In genomic region chrX:108772549-108772948, GRCh38 we compare ENCODE assay signal across 30 cellular contexts. TPM values are rescaled to one million over a fixed set of nuclear protein-coding genes. Genes with fewer than 3 reads are reported as not detected.
DNase-seq lines count a peak whose midpoint lies in the region; ATAC-seq, FAIRE-seq and TF ChIP-seq lines count a peak whose summit lies in the region.
"Had no signal": no experiment of that assay in that cellular context is flagged by ENCODE, and none has a peak within 500 bp of the region (broad histone marks: within the 10 kb centered on the region; RNA-seq: fewer than 3 reads in every experiment).

No MANE protein-coding gene starts in this region.

- H3K27ac ChIP-seq in A549 = no peak overlapping the region
- H3K27ac ChIP-seq: 22Rv1, BLaER1 had no signal

- FAIRE-seq in A549 (lab: Jason Lieb, UNC) = peak; percentile 90
- FAIRE-seq: GM12878, GM12892, GM18507 had no signal

- H3K9me3 ChIP-seq in A549 = no peaks in the 10 kb centered on the region
- H3K9me3 ChIP-seq: BE2C had no signal

- no peaks in the 10 kb centered on the region for H3K4me1 Mint-ChIP-seq in activated CD4-positive, alpha-beta T cell treated with anti-CD3 and anti-CD28 coated beads for 36 hours
- H3K4me1 Mint-ChIP-seq in activated CD4-positive, alpha-beta T cell treated with anti-CD3 and anti-CD28 coated beads, Interleukin-2, amount 10 ng/mL, durations not matched to agents 7 days and 5 days = no peaks in the 10 kb centered on the region
- H3K4me1 Mint-ChIP-seq in activated naive CD4-positive, alpha-beta T cell treated with anti-CD3 and anti-CD28 coated beads for 36 hours (ENCODE audit: low read depth) = no peaks in the 10 kb centered on the region
- H3K4me1 Mint-ChIP-seq in MCF 10A (ENCODE audit: insufficient read depth, unreplicated experiment) = no peaks in the 10 kb centered on the region
- H3K4me1 Mint-ChIP-seq: CD14-positive monocyte; CD4-positive, alpha-beta memory T cell; CD4-positive, CD25-positive, alpha-beta regulatory T cell; CD8-positive, alpha-beta memory T cell had no signal

- no TSS peak for BruUV-seq in MCF 10A (replicated peaks; lab: Mats Ljungman, UMichigan)

- DNase-seq in activated CD4-positive, alpha-beta T cell treated with anti-CD3 and anti-CD28 coated beads for 36 hours = no peak
- no peak for DNase-seq in activated CD4-positive, alpha-beta T cell treated with anti-CD3 and anti-CD28 coated beads, Interleukin-2, amount 10 ng/mL, durations not matched to agents 7 days and 5 days
- peak; percentile 3 for DNase-seq in activated naive CD4-positive, alpha-beta T cell treated with anti-CD3 and anti-CD28 coated beads for 36 hours
- no peak for DNase-seq in activated naive CD4-positive, alpha-beta T cell treated with anti-CD3 and anti-CD28 coated beads, Interleukin-2, amount 50 U/mL, for 16 hours
- no peak for DNase-seq in A549 (ENCODE audit: low read depth in 1 of 2, low spot score in 1 of 2)
- DNase-seq in MCF 10A (ENCODE audit: unreplicated experiment) = no peak
- DNase-seq: ACHN; BE2C; C1 segment of cervical spinal cord; CD4-positive, alpha-beta memory T cell; CD4-positive, CD25-positive, alpha-beta regulatory T cell; CD8-positive, alpha-beta memory T cell; COR-L47; DMS 273 treated with DMSO at 0.1 percent for 48 hours; DMS153; DMS53; DMS79; DND-41; EL; GDM1 had no signal

- no peak overlapping the region for H3K4me2 ChIP-seq in A549
- H3K4me2 ChIP-seq: BLaER1 had no signal

- H3K9me3 Mint-ChIP-seq in activated CD4-positive, alpha-beta T cell treated with anti-CD3 and anti-CD28 coated beads for 36 hours (ENCODE audit: low read depth) = no peaks in the 10 kb centered on the region
- peaks cover 3% of the 10 kb centered on the region for H3K9me3 Mint-ChIP-seq in activated CD4-positive, alpha-beta T cell treated with anti-CD3 and anti-CD28 coated beads, Interleukin-2, amount 10 ng/mL, durations not matched to agents 7 days and 5 days
- no peaks in the 10 kb centered on the region for H3K9me3 Mint-ChIP-seq in activated naive CD4-positive, alpha-beta T cell treated with anti-CD3 and anti-CD28 coated beads for 36 hours
- H3K9me3 Mint-ChIP-seq in MCF 10A (ENCODE audit: unreplicated experiment) = peaks cover 8% of the 10 kb centered on the region

- POLR2A ChIA-PET in activated CD4-positive, alpha-beta T cell treated with anti-CD3 and anti-CD28 coated beads for 36 hours (lab: Charles Lee) = no interaction called here
- POLR2A ChIA-PET in activated CD4-positive, alpha-beta T cell treated with anti-CD3 and anti-CD28 coated beads, Interleukin-2, amount 10 ng/mL, durations not matched to agents 7 days and 5 days (lab: Charles Lee) = no interaction called here
- POLR2A ChIA-PET in A549 (lab: Yijun Ruan, JAX) = no interaction called here
- POLR2A ChIA-PET in MCF 10A (lab: Yijun Ruan, JAX) = no interaction called here

- intact Hi-C loops in activated CD4-positive, alpha-beta T cell treated with anti-CD3 and anti-CD28 coated beads for 36 hours (cut with DNase I, micrococcal nuclease) = no loop called here
- intact Hi-C loops in activated naive CD4-positive, alpha-beta T cell treated with anti-CD3 and anti-CD28 coated beads for 36 hours (cut with micrococcal nuclease) = no loop called here
- intact Hi-C loops in MCF 10A (cut with micrococcal nuclease) = no loop called here

- TF ChIP-seq POLR2A in A549 (IDR thresholded peaks at IDR 0.05; ENCODE audit: low read length) = no peak

- CTCF ChIA-PET in activated CD4-positive, alpha-beta T cell treated with anti-CD3 and anti-CD28 coated beads for 36 hours (lab: Charles Lee) = no interaction called here
- CTCF ChIA-PET in activated CD4-positive, alpha-beta T cell treated with anti-CD3 and anti-CD28 coated beads, Interleukin-2, amount 10 ng/mL, durations not matched to agents 7 days and 5 days (lab: Charles Lee) = no interaction called here
- CTCF ChIA-PET in activated naive CD4-positive, alpha-beta T cell treated with anti-CD3 and anti-CD28 coated beads for 36 hours (lab: Charles Lee) = no interaction called here
- CTCF ChIA-PET in A549 (lab: Yijun Ruan, JAX) (no interaction called here), MCF 10A (lab: Yijun Ruan, JAX) (no interaction called here)

- H3K4me3 Mint-ChIP-seq in activated CD4-positive, alpha-beta T cell treated with anti-CD3 and anti-CD28 coated beads for 36 hours = no peak overlapping the region
- H3K4me3 Mint-ChIP-seq in activated CD4-positive, alpha-beta T cell treated with anti-CD3 and anti-CD28 coated beads, Interleukin-2, amount 10 ng/mL, durations not matched to agents 7 days and 5 days = no peak overlapping the region
- H3K4me3 Mint-ChIP-seq in activated naive CD4-positive, alpha-beta T cell treated with anti-CD3 and anti-CD28 coated beads for 36 hours = no peak overlapping the region
- H3K4me3 Mint-ChIP-seq in MCF 10A (ENCODE audit: unreplicated experiment) = no peak overlapping the region
- H3K4me3 Mint-ChIP-seq: CD14-positive monocyte; CD4-positive, alpha-beta memory T cell; CD4-positive, CD25-positive, alpha-beta regulatory T cell; CD8-positive, alpha-beta memory T cell had no signal

- no peak for TF ChIP-seq CTCF in A549 (IDR thresholded peaks at IDR 0.05)
- no peak for TF ChIP-seq CTCF in MCF 10A (IDR thresholded peaks at IDR 0.05; ENCODE audit: unreplicated experiment)

- peak; percentile 12 for ATAC-seq in activated CD4-positive, alpha-beta T cell treated with anti-CD3 and anti-CD28 coated beads for 36 hours
- ATAC-seq in A549 = no peak
- ATAC-seq: GM12878 had no signal

- H3K27ac Mint-ChIP-seq in activated CD4-positive, alpha-beta T cell treated with anti-CD3 and anti-CD28 coated beads for 36 hours = no peak overlapping the region
- no peak overlapping the region for H3K27ac Mint-ChIP-seq in activated CD4-positive, alpha-beta T cell treated with anti-CD3 and anti-CD28 coated beads, Interleukin-2, amount 10 ng/mL, durations not matched to agents 7 days and 5 days
- H3K27ac Mint-ChIP-seq in activated naive CD4-positive, alpha-beta T cell treated with anti-CD3 and anti-CD28 coated beads for 36 hours = no peak overlapping the region
- H3K27ac Mint-ChIP-seq in MCF 10A (ENCODE audit: low read depth, unreplicated experiment) = no peak overlapping the region
- H3K27ac Mint-ChIP-seq: CD14-positive monocyte; CD4-positive, CD25-positive, alpha-beta regulatory T cell; CD8-positive, alpha-beta memory T cell had no signal

- H3K4me3 ChIP-seq in A549 = no peak overlapping the region
- H3K4me3 ChIP-seq: BLaER1, GM12878 had no signal

- no peaks in the 10 kb centered on the region for H3K36me3 Mint-ChIP-seq in activated CD4-positive, alpha-beta T cell treated with anti-CD3 and anti-CD28 coated beads for 36 hours (ENCODE audit: low read depth)
- H3K36me3 Mint-ChIP-seq in activated CD4-positive, alpha-beta T cell treated with anti-CD3 and anti-CD28 coated beads, Interleukin-2, amount 10 ng/mL, durations not matched to agents 7 days and 5 days (ENCODE audit: low read depth) = no peaks in the 10 kb centered on the region
- no peaks in the 10 kb centered on the region for H3K36me3 Mint-ChIP-seq in activated naive CD4-positive, alpha-beta T cell treated with anti-CD3 and anti-CD28 coated beads for 36 hours (ENCODE audit: low read depth)
- H3K36me3 Mint-ChIP-seq in MCF 10A (ENCODE audit: insufficient read depth, unreplicated experiment) = no peaks in the 10 kb centered on the region
- H3K36me3 Mint-ChIP-seq: CD14-positive monocyte; CD4-positive, alpha-beta memory T cell; CD4-positive, CD25-positive, alpha-beta regulatory T cell; CD8-positive, alpha-beta memory T cell had no signal

- TF ChIP-seq RAD21 in A549 (conservative IDR thresholded peaks at IDR 0.05 in 1 of 2, IDR thresholded peaks at IDR 0.05 in 1 of 2) = no peak

- no peaks in the 10 kb centered on the region for H3K4me1 ChIP-seq in A549
- H3K4me1 ChIP-seq: BE2C, BLaER1 had no signal

- H3K27me3 Mint-ChIP-seq in activated CD4-positive, alpha-beta T cell treated with anti-CD3 and anti-CD28 coated beads for 36 hours = no peaks in the 10 kb centered on the region
- no peaks in the 10 kb centered on the region for H3K27me3 Mint-ChIP-seq in activated CD4-positive, alpha-beta T cell treated with anti-CD3 and anti-CD28 coated beads, Interleukin-2, amount 10 ng/mL, durations not matched to agents 7 days and 5 days
- H3K27me3 Mint-ChIP-seq in activated naive CD4-positive, alpha-beta T cell treated with anti-CD3 and anti-CD28 coated beads for 36 hours (ENCODE audit: low read depth) = no peaks in the 10 kb centered on the region
- peaks cover 32% of the 10 kb centered on the region for H3K27me3 Mint-ChIP-seq in MCF 10A (ENCODE audit: insufficient read depth, unreplicated experiment)
- H3K27me3 Mint-ChIP-seq: CD4-positive, alpha-beta memory T cell; CD4-positive, CD25-positive, alpha-beta regulatory T cell had no signal

- TF ChIP-seq EP300 in A549 (IDR thresholded peaks at IDR 0.05) = no peak

TF ChIP-seq in A549, 52 proteins besides CTCF, POLR2A, EP300 and RAD21 (continues in another document):
- no peak for TF ChIP-seq SMC3 (IDR thresholded peaks at IDR 0.05)

RNA-seq across cellular contexts. Expression of gene IRS4, which starts 36.2 kb away (rescaled TPM):
- total RNA-seq in activated CD4-positive, alpha-beta T cell treated with anti-CD3 and anti-CD28 coated beads for 36 hours = not detected
- total RNA-seq in activated CD4-positive, alpha-beta T cell treated with anti-CD3 and anti-CD28 coated beads, Interleukin-2, amount 10 ng/mL, durations not matched to agents 7 days and 5 days = not detected
- total RNA-seq in activated naive CD4-positive, alpha-beta T cell treated with anti-CD3 and anti-CD28 coated beads for 36 hours = not detected
- not detected in 2 replicates for polyA plus RNA-seq in A549 (2011; rRNA removed)
- polyA plus RNA-seq in A549 (2012; cell fraction: cytosol; rRNA removed) = not detected in 2 replicates
- not detected in 2 replicates for polyA plus RNA-seq in A549 (2012; cell fraction: nucleus; rRNA removed)
- not detected in 3 replicates for polyA plus RNA-seq in A549 (2017; fragmentation: RNase III; extraction: RNeasy Plus Mini Kit Qiagen cat#74134 plus additional on column Dnase treatment)
- not detected in 2 replicates for polyA minus RNA-seq in A549 (2011; rRNA and poly(A)+ RNA removed)
- not detected in 2 replicates for total RNA-seq in MCF 10A (2022)
- total RNA-seq: A172; A673; CD4-positive, alpha-beta memory T cell; CD4-positive, CD25-positive, alpha-beta regulatory T cell; CD8-positive, alpha-beta memory T cell; Daoy; G401 had no signal
- polyA plus RNA-seq: CD14-positive monocyte; CD4-positive, alpha-beta memory T cell; CD4-positive, CD25-positive, alpha-beta regulatory T cell; CD8-positive, alpha-beta memory T cell had no signal
